In genomic region chr7:92645114-92645497, GRCh38 we compare ENCODE assay signal across 13 cellular contexts. TPM values are rescaled to one million over a fixed set of nuclear protein-coding genes. Genes with fewer than 3 reads are reported as not detected.
DNase-seq lines count a peak whose midpoint lies in the region; ATAC-seq, FAIRE-seq and TF ChIP-seq lines count a peak whose summit lies in the region.
"Had no signal": no experiment of that assay in that cellular context is flagged by ENCODE, and none has a peak within 500 bp of the region (broad histone marks: within the 10 kb centered on the region; RNA-seq: fewer than 3 reads in every experiment).

No MANE protein-coding gene starts in this region.

- no peak for DNase-seq in activated T-cell treated with anti-CD3 and anti-CD28 coated beads, Interleukin-2, amount 50 U/mL, for 72 hours
- DNase-seq in activated T-cell treated with anti-CD3 and anti-CD28 coated beads, Interleukin-2, amount 50 U/mL, for 48 hours = no peak
- DNase-seq in small intestine (no peak), GM19240 (ENCODE audit: insufficient read length, low spot score) (no peak), NCI-H187 (lab: John Stamatoyannopoulos, UW) (no peak), cerebellar cortex (ENCODE audit: low spot score) (no peak)
- DNase-seq: brain microvascular endothelial cell; naive thymus-derived CD4-positive, alpha-beta T cell; NCI-H187 treated with DMSO at 0.1 percent for 48 hours had no signal

- H3K4me3 ChIP-seq in esophagus (ENCODE audit: low read depth in 1 of 2, low read length in 2 of 2) (no peak overlapping the region), small intestine (ENCODE audit: low read depth in 1 of 2, low read length in 2 of 2) (no peak overlapping the region)
- H3K4me3 ChIP-seq: skin epidermis had no signal

- H3K27ac Mint-ChIP-seq in activated T-cell treated with anti-CD3 and anti-CD28 coated beads, Interleukin-2, amount 50 U/mL, for 72 hours = peak overlapping the region; percentile 96

- peak overlapping the region; percentile 57 to 89 for H3K4me3 Mint-ChIP-seq in activated T-cell treated with anti-CD3 and anti-CD28 coated beads, Interleukin-2, amount 50 U/mL, for 72 hours
- H3K4me3 Mint-ChIP-seq: IgD-negative memory B cell had no signal

- H3K27ac ChIP-seq in VCaP (peak overlapping the region; percentile 32), esophagus (ENCODE audit: low read depth in 2 of 2, low read length in 1 of 2) (peak overlapping the region; percentile 50 to 67), small intestine (ENCODE audit: low read depth in 1 of 2, low read length in 1 of 2) (peak overlapping the region; percentile 32 to 50)

- H3K9me3 ChIP-seq in esophagus (ENCODE audit: control insufficient read depth in 2 of 2, insufficient read depth in 1 of 2, low read depth in 1 of 2, low read length in 1 of 2) (no peaks in the 10 kb centered on the region), small intestine (ENCODE audit: control insufficient read depth, low read depth) (no peaks in the 10 kb centered on the region)

- WGBS in esophagus, 2 donors = 64 to 70% methylated on average over 3 of the region's 3 CpGs
- 22 to 59% (median 49%) methylated on average over 3 of the region's 3 CpGs for WGBS in small intestine, 3 donors

- ATAC-seq in activated T-cell treated with anti-CD3 and anti-CD28 coated beads, Interleukin-2, amount 50 U/mL, for 72 hours (replicated peaks in 1 of 2) = no peak
- ATAC-seq: naive thymus-derived CD4-positive, alpha-beta T cell had no signal

- H3K36me3 ChIP-seq in esophagus (ENCODE audit: control insufficient read depth in 2 of 2, insufficient read depth in 2 of 2, low read length in 1 of 2) = peaks cover 0 to 2% of the 10 kb centered on the region in 2 donors
- no peaks in the 10 kb centered on the region for H3K36me3 ChIP-seq in small intestine (ENCODE audit: control insufficient read depth in 2 of 2, insufficient read depth in 2 of 2, low read length in 2 of 2)
- H3K36me3 ChIP-seq: brain microvascular endothelial cell had no signal

- no peaks in the 10 kb centered on the region for H3K27me3 Mint-ChIP-seq in activated T-cell treated with anti-CD3 and anti-CD28 coated beads, Interleukin-2, amount 50 U/mL, for 72 hours (ENCODE audit: low read depth)
- H3K27me3 Mint-ChIP-seq: IgD-negative memory B cell; naive thymus-derived CD4-positive, alpha-beta T cell had no signal

- peaks cover 99% of the 10 kb centered on the region for H3K4me1 Mint-ChIP-seq in activated T-cell treated with anti-CD3 and anti-CD28 coated beads, Interleukin-2, amount 50 U/mL, for 72 hours (ENCODE audit: low read depth)

- FAIRE-seq in small intestine (lab: Jason Lieb, UNC) = no peak

- peaks cover 10 to 27% of the 10 kb centered on the region in 2 donors for H3K36me3 Mint-ChIP-seq in activated T-cell treated with anti-CD3 and anti-CD28 coated beads, Interleukin-2, amount 50 U/mL, for 72 hours (ENCODE audit: insufficient read depth in 2 of 2)

- TF ChIP-seq CTCF in VCaP (conservative IDR thresholded peaks at IDR 0.05) = no peak

- H3K4me1 ChIP-seq in esophagus (ENCODE audit: control insufficient read depth in 2 of 2, insufficient read depth in 2 of 2, low read length in 1 of 2) (peaks cover 3 to 8% of the 10 kb centered on the region in 2 donors), small intestine (ENCODE audit: control insufficient read depth in 2 of 2, insufficient read depth in 1 of 2, low read depth in 1 of 2, low read length in 1 of 2) (peaks cover 7 to 22% of the 10 kb centered on the region in 2 donors)

- H3K27me3 ChIP-seq in esophagus (ENCODE audit: control insufficient read depth in 1 of 2, insufficient read depth in 2 of 2, low read length in 2 of 2) (no peaks in the 10 kb centered on the region), small intestine (ENCODE audit: control insufficient read depth in 2 of 2, insufficient read depth in 2 of 2, low read length in 2 of 2) (no peaks in the 10 kb centered on the region)
- H3K27me3 ChIP-seq: brain microvascular endothelial cell had no signal

- no peaks in the 10 kb centered on the region for H3K9me3 Mint-ChIP-seq in activated T-cell treated with anti-CD3 and anti-CD28 coated beads, Interleukin-2, amount 50 U/mL, for 72 hours
- H3K9me3 Mint-ChIP-seq: IgD-negative memory B cell; naive thymus-derived CD4-positive, alpha-beta T cell had no signal

RNA-seq across cellular contexts. Expression of gene FAM133B, which starts 54.9 kb away (rescaled TPM):
- 10 to 100 TPM; 30.3 to 35.7 TPM for total RNA-seq in activated T-cell treated with anti-CD3 and anti-CD28 coated beads, Interleukin-2, amount 50 U/mL, for 72 hours
- polyA plus RNA-seq in esophagus (10 to 100 TPM; 12.3 to 19.2 TPM), small intestine (10 to 100 TPM; 14.2 to 25.4 (median 23.7) TPM)
